32 cellular contexts compared by ENCODE assay signal in the genomic region with DNA sequence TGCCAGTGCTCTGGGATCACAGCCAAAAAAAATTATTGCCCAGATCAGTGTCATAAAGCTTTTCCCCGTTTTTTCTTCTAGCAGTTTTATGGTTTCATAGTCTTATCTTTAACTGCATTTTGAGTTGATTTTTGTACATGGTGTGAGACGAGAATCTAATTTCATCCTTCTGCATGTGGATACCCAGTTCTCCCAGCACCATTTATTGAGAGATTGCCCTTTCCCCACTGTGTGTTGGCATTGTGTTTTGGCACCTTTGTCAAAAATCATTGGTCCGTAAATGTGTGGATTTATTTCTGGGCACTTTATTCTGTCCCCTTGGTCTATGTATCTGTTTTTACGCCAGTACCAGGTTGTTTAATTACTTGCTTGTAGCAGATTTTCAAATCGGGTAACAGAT.
"Had no signal": no experiment of that assay in that cellular context is flagged by ENCODE, and none has a peak within 500 bp of the region (broad histone marks: within the 10 kb centered on the region; RNA-seq: fewer than 3 reads in every experiment).

No MANE protein-coding gene starts in this region.

- ATAC-seq: activated CD8-positive, alpha-beta T cell treated with anti-CD3 and anti-CD28 coated beads for 36 hours; activated naive CD4-positive, alpha-beta T cell treated with anti-CD3 and anti-CD28 coated beads, Interleukin-2, amount 50 U/mL, for 72 hours; activated T-cell treated with anti-CD3 and anti-CD28 coated beads, Interleukin-2, amount 50 U/mL, for 4 hours; activated T-cell treated with anti-CD3 and anti-CD28 coated beads, Interleukin-2, amount 50 U/mL, for 72 hours; activated T-helper 17 cell treated with anti-CD3 and anti-CD28 coated beads, Interleukin-2, amount 50 U/mL, for 72 hours; body of pancreas had no signal

- DNase-seq: activated B cell treated with CpG ODN at 0.5 μM for 24 hours; activated CD4-positive, alpha-beta memory T cell treated with anti-CD3 and anti-CD28 coated beads for 36 hours; activated CD4-positive, alpha-beta T cell treated with anti-CD3 and anti-CD28 coated beads for 4 hours; activated CD4-positive, alpha-beta T cell treated with anti-CD3 and anti-CD28 coated beads, Interleukin-2, amount 10 ng/mL, durations not matched to agents 24 days and 14 days; activated CD4-positive, alpha-beta T cell treated with anti-CD3 and anti-CD28 coated beads, Interleukin-2, amount 50 U/mL, for 1 hour; activated CD4-positive, alpha-beta T cell treated with anti-CD3 and anti-CD28 coated beads, Interleukin-2, amount 50 U/mL, for 4 hours; activated CD4-positive, CD25-positive, alpha-beta regulatory T cell treated with anti-CD3 and anti-CD28 coated beads, Interleukin-2, amount 50 U/mL, for 72 hours; activated CD8-positive, alpha-beta memory T cell treated with anti-CD3 and anti-CD28 coated beads, Interleukin-2, amount 50 U/mL, for 4 hours; activated CD8-positive, alpha-beta T cell treated with anti-CD3 and anti-CD28 coated beads for 36 hours; activated effector memory CD4-positive, alpha-beta T cell treated with anti-CD3 and anti-CD28 coated beads, Interleukin-2, amount 50 U/mL, for 16 hours; activated gamma-delta T cell treated with Interleukin-2 at 50 U/mL for 16 hours; activated naive CD4-positive, alpha-beta T cell; activated naive CD4-positive, alpha-beta T cell treated with anti-CD3 and anti-CD28 coated beads for 36 hours; activated naive CD4-positive, alpha-beta T cell treated with anti-CD3 and anti-CD28 coated beads, Interleukin-2, amount 50 U/mL, for 16 hours; activated naive CD8-positive, alpha-beta T cell treated with anti-CD3 and anti-CD28 coated beads for 36 hours; activated T-cell treated with anti-CD3 and anti-CD28 coated beads for 4 hours; activated T-cell treated with anti-CD3 and anti-CD28 coated beads, Interleukin-2, amount 50 U/mL, for 1 hour; activated T-cell treated with anti-CD3 and anti-CD28 coated beads, Interleukin-2, amount 50 U/mL, for 4 hours; activated T-cell treated with anti-CD3 and anti-CD28 coated beads, Interleukin-2, amount 50 U/mL, for 72 hours; adrenal gland; amniotic stem cell; aorta; body of pancreas; brain microvascular endothelial cell; central memory CD4-positive, alpha-beta T cell; T-helper 1 cell; T-helper 2 cell; T-helper 9 cell had no signal

- FAIRE-seq: astrocyte, TTC549 had no signal
